Comparison of ENCODE assay signal across 1 cellular context in genomic region chr1:2212542-2213491, GRCh38.
TF ChIP-seq lines count a peak whose summit lies in the region.

No MANE protein-coding gene starts in this region.

TF ChIP-seq in K562, 482 proteins besides CTCF, POLR2A, EP300 and RAD21 (continued from another document and continues in another):
- TF ChIP-seq CTCFL (IDR thresholded peaks at IDR 0.05; ENCODE audit: borderline replicate concordance, insufficient read depth, low read depth, low read length, poor library complexity, severe bottlenecking) (no peak), CREB3 (tag; conservative IDR thresholded peaks at IDR 0.05; ENCODE audit: low read depth) (no peak; the same call in 1 of the 2 replicates), SAFB (IDR thresholded peaks at IDR 0.05; ENCODE audit: borderline replicate concordance, low read depth, low read length) (peak; percentile 80; the same call in 1 of the 2 replicates), ATF6 (CRISPR knock-in tag; IDR thresholded peaks at IDR 0.05) (no peak), ID3 (CRISPR knock-in tag; IDR thresholded peaks at IDR 0.05) (no peak), ID3 (tag; IDR thresholded peaks at IDR 0.05) (peak; percentile 93), PKNOX1 (IDR thresholded peaks at IDR 0.05) (no peak), DPF2 (IDR thresholded peaks at IDR 0.05) (peak; percentile 47; the same call in 1 of the 2 replicates), NR2F6 (CRISPR knock-in tag; IDR thresholded peaks at IDR 0.05) (no peak), SMAD1 (IDR thresholded peaks at IDR 0.05; ENCODE audit: low read depth, low read length, partially characterized antibody) (no peak), ZNF668 (CRISPR knock-in tag; IDR thresholded peaks at IDR 0.05) (no peak), NKRF (IDR thresholded peaks at IDR 0.05; ENCODE audit: borderline replicate concordance) (peak; percentile 38; the same call in 1 of the 2 replicates), MITF (IDR thresholded peaks at IDR 0.05) (no peak), NFRKB (IDR thresholded peaks at IDR 0.05; ENCODE audit: low read depth) (no peak), TCF3 (CRISPR knock-in tag; IDR thresholded peaks at IDR 0.05) (no peak; the same call in 1 of the 2 replicates), REST (CRISPR knock-in tag; IDR thresholded peaks at IDR 0.05; ENCODE audit: low read depth) (peak; percentile 66; the same call in 1 of the 2 replicates), EWSR1 (IDR thresholded peaks at IDR 0.05; ENCODE audit: borderline replicate concordance, low read depth, partially characterized antibody) (no peak), MTA2 (IDR thresholded peaks at IDR 0.05; ENCODE audit: low read depth) (peak; percentile 31; the same call in 1 of the 2 replicates), U2AF1 (optimal IDR thresholded peaks at IDR 0.05; ENCODE audit: low read depth, low read length) (no peak), ZFP30 (CRISPR knock-in tag; IDR thresholded peaks at IDR 0.05; ENCODE audit: borderline replicate concordance) (no peak), ZSCAN29 (IDR thresholded peaks at IDR 0.05) (no peak), TBP (optimal IDR thresholded peaks at IDR 0.05; ENCODE audit: low read depth, low read length) (no peak), ZC3H4 (CRISPR knock-in tag; IDR thresholded peaks at IDR 0.05; ENCODE audit: borderline replicate concordance) (no peak), THAP7 (CRISPR knock-in tag; IDR thresholded peaks at IDR 0.05) (0 out of 2 replicates have a peak, but pooled peaks have one; percentile 40), ARHGAP35 (IDR thresholded peaks at IDR 0.05; ENCODE audit: partially characterized antibody) (no peak), PPARD (CRISPR knock-in tag; IDR thresholded peaks at IDR 0.05) (no peak), TFAP4 (CRISPR knock-in tag; IDR thresholded peaks at IDR 0.05; ENCODE audit: borderline replicate concordance) (peak; percentile 80), ZBTB33 (CRISPR knock-in tag; IDR thresholded peaks at IDR 0.05) (peak; percentile 36; the same call in 1 of the 2 replicates), LEF1 (IDR thresholded peaks at IDR 0.05) (peak; percentile 18; the same call in 1 of the 2 replicates), CCAR2 (IDR thresholded peaks at IDR 0.05; ENCODE audit: low read depth, low read length) (no peak), ZNF41 (CRISPR knock-in tag; conservative IDR thresholded peaks at IDR 0.05) (no peak), ZBTB26 (CRISPR knock-in tag; IDR thresholded peaks at IDR 0.05) (no peak), NCOA6 (IDR thresholded peaks at IDR 0.05) (no peak), KAT7 (CRISPR knock-in tag; IDR thresholded peaks at IDR 0.05; ENCODE audit: borderline replicate concordance) (peak; percentile 79; the same call in 1 of the 2 replicates), ZBED1 (IDR thresholded peaks at IDR 0.05) (no peak; the same call in 1 of the 2 replicates), USF1 (CRISPR knock-in tag; IDR thresholded peaks at IDR 0.05) (0 out of 2 replicates have a peak, but pooled peaks have one; percentile 15), NR3C1 (CRISPR knock-in tag; IDR thresholded peaks at IDR 0.05) (0 out of 2 replicates have a peak, but pooled peaks have one; percentile 21), RCOR1 (IDR thresholded peaks at IDR 0.05; ENCODE audit: borderline replicate concordance in 1 of 2, low read depth in 2 of 2, low read length in 2 of 2) (no peak)
